Comparison of ENCODE assay signal across 29 cellular contexts in the genomic region with DNA sequence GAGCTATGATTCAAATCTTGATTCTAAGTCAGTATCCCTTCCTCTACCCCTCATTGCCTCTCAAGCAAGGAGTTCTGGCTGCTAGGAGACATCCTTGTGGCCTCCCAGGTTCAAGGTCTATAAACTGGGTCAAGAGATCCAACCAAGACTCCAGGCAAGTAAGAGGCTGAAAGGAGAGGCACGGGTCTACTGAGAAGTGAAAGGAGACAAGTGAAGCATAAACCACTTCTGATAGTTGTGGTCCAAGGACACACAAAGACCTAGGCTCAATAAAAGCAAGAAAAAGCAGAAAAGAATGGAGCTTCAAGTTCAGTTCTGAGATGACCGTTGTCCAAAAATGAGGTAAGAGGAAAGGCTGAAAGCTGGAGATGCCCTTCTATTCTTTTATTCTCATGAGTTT. TPM values are rescaled to one million over a fixed set of nuclear protein-coding genes. Genes with fewer than 3 reads are reported as not detected.
DNase-seq lines count a peak whose midpoint lies in the region; ATAC-seq, FAIRE-seq and TF ChIP-seq lines count a peak whose summit lies in the region.
"Had no signal": no experiment of that assay in that cellular context is flagged by ENCODE, and none has a peak within 500 bp of the region (broad histone marks: within the 10 kb centered on the region; RNA-seq: fewer than 3 reads in every experiment).

No MANE protein-coding gene starts in this region.

- no TSS peak for BruUV-seq in Calu3 (replicated peaks; lab: Mats Ljungman, UMichigan)

- H3K36me3 ChIP-seq in CD8-positive, alpha-beta T cell (ENCODE audit: insufficient read depth, low read length) = no peaks in the 10 kb centered on the region
- H3K36me3 ChIP-seq: breast epithelium, neural progenitor cell, pancreas, Peyer's patch had no signal

- no peak for DNase-seq in CD8-positive, alpha-beta T cell
- no peak for DNase-seq in GM18507 (ENCODE audit: extremely low spot score, insufficient read length, low read depth)
- no peak for DNase-seq in COLO829 (ENCODE audit: low spot score)
- no peak for DNase-seq in activated T-helper 2 cell treated with anti-CD3 and anti-CD28 coated beads, Interferon-gamma antibody, Interleukin-2, Interleukin-4, amounts not matched to agents 10 μg/mL and 5 μg/mL and 100 μg/mL, durations not matched to agents 14 hours and 24 hours and 36 hours (ENCODE audit: low spot score)
- DNase-seq in Calu3 = no peak
- DNase-seq: activated CD4-positive, alpha-beta T cell treated with anti-CD3 and anti-CD28 coated beads for 1 hour; activated CD8-positive, alpha-beta memory T cell treated with anti-CD3 and anti-CD28 coated beads, Interleukin-2, amount 50 U/mL, for 48 hours; activated CD8-positive, alpha-beta T cell treated with anti-CD3 and anti-CD28 coated beads for 36 hours; AML-193; CD4-positive, alpha-beta memory T cell; HCEC 1CT; kidney glomerular epithelial cell; NCI-H2029 treated with DMSO at 0.1 percent for 48 hours; NCI-H524; pancreas; Peyer's patch; SHP77 treated with DMSO at 0.1 percent for 48 hours; stimulated activated naive CD4-positive, alpha-beta T cell treated with Interleukin-2 at 50 U/mL for 16 hours; testis had no signal

- H3K4me1 Mint-ChIP-seq in CD8-positive, alpha-beta T cell (ENCODE audit: low read depth) = no peaks in the 10 kb centered on the region
- no peaks in the 10 kb centered on the region for H3K4me1 Mint-ChIP-seq in activated T-helper 17 cell treated with anti-CD3 and anti-CD28 coated beads, Interleukin-2, amount 50 U/mL, for 72 hours
- H3K4me1 Mint-ChIP-seq in activated T-helper 2 cell treated with anti-CD3 and anti-CD28 coated beads, Interferon-gamma antibody, Interleukin-2, Interleukin-4, amounts not matched to agents 10 μg/mL and 5 μg/mL and 100 μg/mL, durations not matched to agents 14 hours and 24 hours and 36 hours (ENCODE audit: low read depth) = no peaks in the 10 kb centered on the region
- no peaks in the 10 kb centered on the region for H3K4me1 Mint-ChIP-seq in Calu3 (ENCODE audit: low read depth, unreplicated experiment)
- H3K4me1 Mint-ChIP-seq: neural progenitor cell had no signal

- H3K36me3 Mint-ChIP-seq in CD8-positive, alpha-beta T cell = no peaks in the 10 kb centered on the region
- no peaks in the 10 kb centered on the region for H3K36me3 Mint-ChIP-seq in activated T-helper 17 cell treated with anti-CD3 and anti-CD28 coated beads, Interleukin-2, amount 50 U/mL, for 72 hours (ENCODE audit: low read depth)
- H3K36me3 Mint-ChIP-seq in activated T-helper 2 cell treated with anti-CD3 and anti-CD28 coated beads, Interferon-gamma antibody, Interleukin-2, Interleukin-4, amounts not matched to agents 10 μg/mL and 5 μg/mL and 100 μg/mL, durations not matched to agents 14 hours and 24 hours and 36 hours (ENCODE audit: low read depth) = no peaks in the 10 kb centered on the region
- no peaks in the 10 kb centered on the region for H3K36me3 Mint-ChIP-seq in Calu3 (ENCODE audit: insufficient read depth, unreplicated experiment)
- H3K36me3 Mint-ChIP-seq: activated naive CD4-positive, alpha-beta T cell treated with anti-CD3 and anti-CD28 coated beads, Interleukin-2, amount 50 U/mL, for 72 hours; CD4-positive, alpha-beta memory T cell; neural progenitor cell had no signal

- H3K4me1 ChIP-seq in CD8-positive, alpha-beta T cell (ENCODE audit: insufficient read depth, low read length) = no peaks in the 10 kb centered on the region
- H3K4me1 ChIP-seq: A549, breast epithelium, Peyer's patch, testis had no signal

- H3K27me3 ChIP-seq in CD8-positive, alpha-beta T cell (ENCODE audit: insufficient read depth, low read length) = no peaks in the 10 kb centered on the region
- H3K27me3 ChIP-seq: breast epithelium, neural progenitor cell, pancreas, Peyer's patch, testis had no signal

- peak overlapping the region; percentile 37 for H3K27ac Mint-ChIP-seq in CD8-positive, alpha-beta T cell
- no peak overlapping the region for H3K27ac Mint-ChIP-seq in activated T-helper 17 cell treated with anti-CD3 and anti-CD28 coated beads, Interleukin-2, amount 50 U/mL, for 72 hours
- no peak overlapping the region for H3K27ac Mint-ChIP-seq in activated T-helper 2 cell treated with anti-CD3 and anti-CD28 coated beads, Interferon-gamma antibody, Interleukin-2, Interleukin-4, amounts not matched to agents 10 μg/mL and 5 μg/mL and 100 μg/mL, durations not matched to agents 14 hours and 24 hours and 36 hours
- no peak overlapping the region for H3K27ac Mint-ChIP-seq in Calu3 (ENCODE audit: unreplicated experiment)
- H3K27ac Mint-ChIP-seq: activated CD8-positive, alpha-beta T cell treated with anti-CD3 and anti-CD28 coated beads for 36 hours; CD4-positive, alpha-beta memory T cell; neural progenitor cell; T-helper 2 cell treated with Interferon-gamma antibody and Interleukin-4, amounts not matched to agents 5 μg/mL and 100 μg/mL, for 36 hours had no signal

- intact Hi-C loops in CD8-positive, alpha-beta T cell (cut with DNase I, micrococcal nuclease) = no loop called here
- intact Hi-C loops in activated T-helper 2 cell treated with anti-CD3 and anti-CD28 coated beads, Interferon-gamma antibody, Interleukin-2, Interleukin-4, amounts not matched to agents 10 μg/mL and 5 μg/mL and 100 μg/mL, durations not matched to agents 14 hours and 24 hours and 36 hours (cut with micrococcal nuclease) = no loop called here
- intact Hi-C loops in Calu3 (cut with micrococcal nuclease; ENCODE audit: unreplicated experiment) = no loop called here

- FAIRE-seq in GM18507 (lab: Jason Lieb, UNC) = peak; percentile 63
- FAIRE-seq: A549, endothelial cell of umbilical vein, urothelium cell line had no signal

- H3K27me3 Mint-ChIP-seq in CD8-positive, alpha-beta T cell (ENCODE audit: low read depth) = no peaks in the 10 kb centered on the region
- H3K27me3 Mint-ChIP-seq in activated T-helper 17 cell treated with anti-CD3 and anti-CD28 coated beads, Interleukin-2, amount 50 U/mL, for 72 hours = no peaks in the 10 kb centered on the region
- H3K27me3 Mint-ChIP-seq in activated T-helper 2 cell treated with anti-CD3 and anti-CD28 coated beads, Interferon-gamma antibody, Interleukin-2, Interleukin-4, amounts not matched to agents 10 μg/mL and 5 μg/mL and 100 μg/mL, durations not matched to agents 14 hours and 24 hours and 36 hours (ENCODE audit: low read depth) = peaks cover 27% of the 10 kb centered on the region
- no peaks in the 10 kb centered on the region for H3K27me3 Mint-ChIP-seq in Calu3 (ENCODE audit: unreplicated experiment)
- H3K27me3 Mint-ChIP-seq: CD4-positive, alpha-beta memory T cell had no signal

- CTCF ChIA-PET in CD8-positive, alpha-beta T cell (lab: Charles Lee) = interaction anchor here (1.4 kb wide), 1 partner anchor 752 kb away, joined by 3 read pairs; no protein-coding TSS in a partner anchor
- CTCF ChIA-PET in Calu3 (lab: Charles Lee) = no interaction called here

- H3K4me3 Mint-ChIP-seq in CD8-positive, alpha-beta T cell = no peak overlapping the region
- H3K4me3 Mint-ChIP-seq in activated T-helper 17 cell treated with anti-CD3 and anti-CD28 coated beads, Interleukin-2, amount 50 U/mL, for 72 hours = no peak overlapping the region
- H3K4me3 Mint-ChIP-seq in activated T-helper 2 cell treated with anti-CD3 and anti-CD28 coated beads, Interferon-gamma antibody, Interleukin-2, Interleukin-4, amounts not matched to agents 10 μg/mL and 5 μg/mL and 100 μg/mL, durations not matched to agents 14 hours and 24 hours and 36 hours (ENCODE audit: low read depth) = no peak overlapping the region
- no peak overlapping the region for H3K4me3 Mint-ChIP-seq in Calu3 (ENCODE audit: low read depth, unreplicated experiment)
- H3K4me3 Mint-ChIP-seq: activated CD8-positive, alpha-beta T cell treated with anti-CD3 and anti-CD28 coated beads for 36 hours; CD4-positive, alpha-beta memory T cell; neural progenitor cell; T-helper 2 cell treated with Interferon-gamma antibody and Interleukin-4, amounts not matched to agents 5 μg/mL and 100 μg/mL, for 36 hours had no signal

- H3K9me3 ChIP-seq in CD8-positive, alpha-beta T cell (ENCODE audit: low read length) = no peaks in the 10 kb centered on the region
- H3K9me3 ChIP-seq: A549, breast epithelium, pancreas, Peyer's patch, testis had no signal

- no peak overlapping the region for H3K4me3 ChIP-seq in CD8-positive, alpha-beta T cell (ENCODE audit: low read depth, low read length)
- H3K4me3 ChIP-seq: A549, breast epithelium, neural progenitor cell, pancreas, Peyer's patch, testis had no signal

- POLR2A ChIA-PET in CD8-positive, alpha-beta T cell (lab: Charles Lee) = no interaction called here

- no peaks in the 10 kb centered on the region for H3K9me3 Mint-ChIP-seq in CD8-positive, alpha-beta T cell
- no peaks in the 10 kb centered on the region for H3K9me3 Mint-ChIP-seq in activated T-helper 17 cell treated with anti-CD3 and anti-CD28 coated beads, Interleukin-2, amount 50 U/mL, for 72 hours
- H3K9me3 Mint-ChIP-seq in activated T-helper 2 cell treated with anti-CD3 and anti-CD28 coated beads, Interferon-gamma antibody, Interleukin-2, Interleukin-4, amounts not matched to agents 10 μg/mL and 5 μg/mL and 100 μg/mL, durations not matched to agents 14 hours and 24 hours and 36 hours = no peaks in the 10 kb centered on the region
- H3K9me3 Mint-ChIP-seq in Calu3 (ENCODE audit: low read depth, unreplicated experiment) = no peaks in the 10 kb centered on the region
- H3K9me3 Mint-ChIP-seq: activated CD8-positive, alpha-beta T cell treated with anti-CD3 and anti-CD28 coated beads for 36 hours; activated naive CD4-positive, alpha-beta T cell treated with anti-CD3 and anti-CD28 coated beads, Interleukin-2, amount 50 U/mL, for 72 hours; CD4-positive, alpha-beta memory T cell; neural progenitor cell; T-helper 2 cell treated with Interferon-gamma antibody and Interleukin-4, amounts not matched to agents 5 μg/mL and 100 μg/mL, for 36 hours had no signal

- ATAC-seq in CD8-positive, alpha-beta T cell = no peak
- ATAC-seq in HG02938 (IDR thresholded peaks at IDR 0.05; ENCODE audit: unreplicated experiment) (peak; percentile 58), HG03571 (IDR thresholded peaks at IDR 0.05; ENCODE audit: unreplicated experiment) (no peak)
- peak; percentile 23 for ATAC-seq in activated T-helper 17 cell treated with anti-CD3 and anti-CD28 coated beads, Interleukin-2, amount 50 U/mL, for 72 hours (replicated peaks)
- ATAC-seq: A549; activated CD8-positive, alpha-beta T cell treated with anti-CD3 and anti-CD28 coated beads for 36 hours; activated naive CD4-positive, alpha-beta T cell treated with anti-CD3 and anti-CD28 coated beads, Interleukin-2, amount 50 U/mL, for 72 hours; pancreas had no signal

- TF ChIP-seq CTCF in CD8-positive, alpha-beta T cell (IDR thresholded peaks at IDR 0.05) = no peak
- TF ChIP-seq CTCF in Calu3 (IDR thresholded peaks at IDR 0.05; ENCODE audit: unreplicated experiment) = no peak

- no peak overlapping the region for H3K27ac ChIP-seq in CD8-positive, alpha-beta T cell (ENCODE audit: low read depth, low read length)
- H3K27ac ChIP-seq: A549, breast epithelium, neural progenitor cell, pancreas, Peyer's patch, testis had no signal

RNA-seq across cellular contexts. Expression of a gene that starts 17.8 kb away (rescaled TPM):
- total RNA-seq in CD8-positive, alpha-beta T cell = 10 to 100 TPM; 57.8 to 60.5 TPM
- 10 to 100 TPM; 33.6 to 34.9 TPM for total RNA-seq in activated T-helper 17 cell treated with anti-CD3 and anti-CD28 coated beads, Interleukin-2, amount 50 U/mL, for 72 hours
- total RNA-seq in activated T-helper 2 cell treated with anti-CD3 and anti-CD28 coated beads, Interferon-gamma antibody, Interleukin-2, Interleukin-4, amounts not matched to agents 10 μg/mL and 5 μg/mL and 100 μg/mL, durations not matched to agents 14 hours and 24 hours and 36 hours = 40.4 and 42.1 TPM in 2 replicates
- 42.9 and 45.2 TPM in 2 replicates for total RNA-seq in Calu3 (2022)

Comparison
In these comparisons a context has a peak if more than half of its experiments do, and no peak if none do; other contexts are left out.
1. ATAC-seq: peak in HG02938 (single experiment) and activated T-helper 17 cell treated with anti-CD3 and anti-CD28 coated beads, Interleukin-2, amount 50 U/mL, for 72 hours (single experiment); none in CD8-positive, alpha-beta T cell (single experiment) and HG03571 (single experiment).